In genomic region chr1:7785108-7785507, GRCh38 we compare ENCODE assay signal across 9 cellular contexts. TPM values are rescaled to one million over a fixed set of nuclear protein-coding genes. Genes with fewer than 3 reads are reported as not detected.
DNase-seq lines count a peak whose midpoint lies in the region; ATAC-seq and TF ChIP-seq lines count a peak whose summit lies in the region.
"Had no signal": no experiment of that assay in that cellular context is flagged by ENCODE, and none has a peak within 500 bp of the region (broad histone marks: within the 10 kb centered on the region; RNA-seq: fewer than 3 reads in every experiment).

No MANE protein-coding gene starts in this region.

- intact Hi-C loops in colonic mucosa (cut with DNase I): no loop called here

- H3K79me2 ChIP-seq in ACC112 (ENCODE audit: control insufficient read depth, insufficient read depth, low read length, unreplicated experiment) (no peaks in the 10 kb centered on the region), GM23338 (replicated peaks; ENCODE audit: insufficient read depth) (no peaks in the 10 kb centered on the region)

- H3K36me3 Mint-ChIP-seq in GM23338 (ENCODE audit: low read depth): peaks cover 64% of the 10 kb centered on the region

- H3K4me3 ChIP-seq in ACC112 (ENCODE audit: low read depth, low read length) (peak overlapping the region; percentile 90), GM23338 (peak overlapping the region; percentile 63), colonic mucosa (peak overlapping the region; percentile 54), muscle layer of duodenum (ENCODE audit: low read depth in 1 of 2, low read length in 2 of 2) (peak overlapping the region; percentile 55 to 78)

- H3K9me3 ChIP-seq in colonic mucosa: no peaks in the 10 kb centered on the region
- H3K9me3 ChIP-seq in muscle layer of duodenum (ENCODE audit: control insufficient read depth in 1 of 2, low read length in 2 of 2): no peaks in the 10 kb centered on the region

- H3K9ac ChIP-seq in colonic mucosa (ENCODE audit: low read depth in 2 of 2, low read length in 2 of 2): no peak overlapping the region

- no peak overlapping the region for H3K27ac Mint-ChIP-seq in GM23338
- H3K27ac Mint-ChIP-seq: stimulated activated naive B cell treated with anti-CD40 and anti-IgM and Interleukin-4, amounts not matched to agents 10 μg/mL and 1 μg/mL and 100 μg/mL, for 72 hours had no signal

- H3K9me3 Mint-ChIP-seq in GM23338: peaks cover 21% of the 10 kb centered on the region

- H2AFZ ChIP-seq in ACC112 (ENCODE audit: low read length, unreplicated experiment): no peak overlapping the region
- no peak overlapping the region for H2AFZ ChIP-seq in GM23338

- H3K36me3 ChIP-seq in ACC112 (ENCODE audit: insufficient read depth, low read length) (peaks cover 24% of the 10 kb centered on the region), GM23338 (ENCODE audit: insufficient read depth) (peaks cover 36% of the 10 kb centered on the region), colonic mucosa (no peaks in the 10 kb centered on the region), muscle layer of duodenum (ENCODE audit: control insufficient read depth in 1 of 2, insufficient read depth in 2 of 2, low read length in 2 of 2) (peaks cover 15 to 39% of the 10 kb centered on the region in 2 donors)

- H3K4me1 ChIP-seq in ACC112 (ENCODE audit: control insufficient read depth, insufficient read depth, low read length, unreplicated experiment): peaks cover 10% of the 10 kb centered on the region
- 0 out of 2 replicates have a peak, but pooled peaks cover 4% of the 10 kb centered on the region for H3K4me1 ChIP-seq in GM23338 (ENCODE audit: insufficient read depth)
- no peaks in the 10 kb centered on the region for H3K4me1 ChIP-seq in colonic mucosa
- H3K4me1 ChIP-seq in muscle layer of duodenum (ENCODE audit: control insufficient read depth in 1 of 2, insufficient read depth in 2 of 2, low read length in 2 of 2): peaks cover 0 to 43% of the 10 kb centered on the region in 2 donors

- H3K4me3 Mint-ChIP-seq in GM23338: peak overlapping the region; percentile 57

- TF ChIP-seq CTCF in GM23338 (conservative IDR thresholded peaks at IDR 0.05; ENCODE audit: low read depth in 2 of 2) (peak; percentile 37 to 42; a peak in 3 of 4 replicates), colonic mucosa (IDR thresholded peaks at IDR 0.05) (no peak)

- no peaks in the 10 kb centered on the region for H3F3A ChIP-seq in GM23338 (replicated peaks; ENCODE audit: low read depth)

- peak; percentile 56 for DNase-seq in GM23338 (ENCODE audit: low spot score)
- no peak for DNase-seq in colonic mucosa
- no peak for DNase-seq in NCI-H526 (lab: John Stamatoyannopoulos, UW)
- DNase-seq in superior temporal gyrus (ENCODE audit: extremely low spot score): no peak
- DNase-seq in kidney glomerular epithelial cell (lab: John Stamatoyannopoulos, UW): no peak
- DNase-seq in NCI-H2107 treated with DMSO at 0.1 percent for 48 hours (lab: John Stamatoyannopoulos, UW; ENCODE audit: unreplicated experiment): no peak
- DNase-seq: stimulated activated naive B cell treated with anti-CD40 and anti-IgM and Interleukin-4, amounts not matched to agents 10 μg/mL and 1 μg/mL and 100 μg/mL, for 72 hours had no signal

- H3K27me3 Mint-ChIP-seq in GM23338 (ENCODE audit: insufficient read depth, low read depth, poor library complexity): peaks cover 17% of the 10 kb centered on the region

- peak overlapping the region; percentile 78 for H3K4me2 ChIP-seq in GM23338

- peak; percentile 6; the same call in 1 of the 3 replicates for ATAC-seq in GM23338
- ATAC-seq: stimulated activated naive B cell treated with anti-CD40 and anti-IgM and Interleukin-4, amounts not matched to agents 10 μg/mL and 1 μg/mL and 100 μg/mL, for 72 hours had no signal

- H3K9me2 ChIP-seq in GM23338 (ENCODE audit: insufficient read depth): no peaks in the 10 kb centered on the region; the same call in 1 of the 2 replicates

- H3K27me3 ChIP-seq in ACC112 (ENCODE audit: insufficient read depth, low read length) (no peaks in the 10 kb centered on the region), GM23338 (ENCODE audit: insufficient read depth) (peaks cover 9% of the 10 kb centered on the region), colonic mucosa (no peaks in the 10 kb centered on the region), muscle layer of duodenum (ENCODE audit: low read depth, low read length) (no peaks in the 10 kb centered on the region)

- H3K27ac ChIP-seq in ACC112 (ENCODE audit: low read depth, low read length): no peak overlapping the region
- no peak overlapping the region for H3K27ac ChIP-seq in GM23338 (ENCODE audit: low read depth)
- H3K27ac ChIP-seq in colonic mucosa: no peak overlapping the region
- H3K27ac ChIP-seq in muscle layer of duodenum (ENCODE audit: low read length): no peak overlapping the region

- H3K4me1 Mint-ChIP-seq in GM23338: no peaks in the 10 kb centered on the region

- no peaks in the 10 kb centered on the region for H4K20me1 ChIP-seq in GM23338 (replicated peaks; ENCODE audit: insufficient read depth)

TF ChIP-seq in GM23338, 12 proteins besides CTCF, POLR2A, EP300 and RAD21 (continues in another document):
- no peak for TF ChIP-seq REST (IDR thresholded peaks at IDR 0.05; ENCODE audit: unreplicated experiment)
- no peak for TF ChIP-seq NANOG (IDR thresholded peaks at IDR 0.05; ENCODE audit: borderline replicate concordance)
- TF ChIP-seq ZNF114 (CRISPR knock-in tag; IDR thresholded peaks at IDR 0.05): no peak
- TF ChIP-seq JUNB (IDR thresholded peaks at IDR 0.05; ENCODE audit: unreplicated experiment): no peak

RNA-seq across cellular contexts. Expression of gene PER3, which starts 1.0 kb away (rescaled TPM):
- 10.4 and 16.4 TPM in 2 replicates for total RNA-seq in GM23338 (2014; rRNA removed; shearing (Covaris generic))
- 5.3 and 6.1 TPM in 2 replicates for polyA plus RNA-seq in GM23338 (2016; fragmentation: Nextera tagmentation; extraction: Ambion mirVana)
- 10 to 100 TPM in 1 of 2 donors, 1 to 10 TPM in 1; 3.9 to 14.1 TPM for total RNA-seq in colonic mucosa

RNA-seq across cellular contexts. Expression of gene VAMP3, which starts 14.0 kb away (rescaled TPM):
- 43.0 and 51.6 TPM in 2 replicates for total RNA-seq in GM23338 (2014; rRNA removed; shearing (Covaris generic))
- polyA plus RNA-seq in GM23338 (2016; fragmentation: Nextera tagmentation; extraction: Ambion mirVana): 15.4 and 16.3 TPM in 2 replicates
- total RNA-seq in colonic mucosa: 100 to 1,000 TPM in 1 of 2 donors, 10 to 100 TPM in 1; 73.0 to 108 TPM
